8 cellular contexts compared by ENCODE assay signal in genomic region chr2:216606551-216607527, GRCh38. TPM values are rescaled to one million over a fixed set of nuclear protein-coding genes. Genes with fewer than 3 reads are reported as not detected.
DNase-seq lines count a peak whose midpoint lies in the region; ATAC-seq and TF ChIP-seq lines count a peak whose summit lies in the region.

No MANE protein-coding gene starts in this region.

- CTCF ChIA-PET in OCI-LY7 (lab: Charles Lee; ENCODE audit: unreplicated experiment): no interaction called here

- POLR2A ChIA-PET in OCI-LY7 (lab: Charles Lee): interaction anchor here (0.7 to 1.2 kb wide), 2 partner anchors 21 to 108 kb away, joined by 3 read pairs; partner anchors contain the start of gene RPL37A

- H3K4me1 Mint-ChIP-seq in effector memory CD8-positive, alpha-beta T cell (ENCODE audit: low read depth in 2 of 2): peaks cover 9 to 14% of the 10 kb centered on the region in 2 donors

- H3K4me2 ChIP-seq in OCI-LY7 (ENCODE audit: low read length): peak overlapping the region; percentile 58

- no peaks in the 10 kb centered on the region for H3K9me3 Mint-ChIP-seq in effector memory CD8-positive, alpha-beta T cell

- DNase-seq in GM19238 (ENCODE audit: insufficient read length, low spot score) (peak; percentile 58), OCI-LY7 (ENCODE audit: low spot score) (peak; percentile 84), NOMO-1 treated with dmso at 0.1 percent for 144 hours (lab: John Stamatoyannopoulos, UW; ENCODE audit: unreplicated experiment) (no peak), NCI-H526 treated with DMSO at 0.1 percent for 48 hours (lab: John Stamatoyannopoulos, UW) (no peak)
- DNase-seq in effector memory CD8-positive, alpha-beta T cell: peak; percentile 5 to 21 (median 15)
- DNase-seq in stimulated activated CD8-positive, alpha-beta memory T cell treated with anti-CD3 and anti-CD28 coated beads, Interleukin-4, amount 100 ng/mL, for 48 hours: peak; percentile 83
- DNase-seq in activated effector memory CD4-positive, alpha-beta T cell treated with anti-CD3 and anti-CD28 coated beads, Interleukin-2, amount 50 U/mL, for 16 hours: no peak

- ATAC-seq in HG03064 (IDR thresholded peaks at IDR 0.05; ENCODE audit: low read depth, unreplicated experiment): peak; percentile 93
- peak; percentile 90 for ATAC-seq in effector memory CD8-positive, alpha-beta T cell (replicated peaks)

- H3K27ac Mint-ChIP-seq in effector memory CD8-positive, alpha-beta T cell: peak overlapping the region; percentile 41 to 83

- peaks cover 27 to 65% of the 10 kb centered on the region in 2 donors for H3K27me3 Mint-ChIP-seq in effector memory CD8-positive, alpha-beta T cell

- no peaks in the 10 kb centered on the region for H3K36me3 Mint-ChIP-seq in effector memory CD8-positive, alpha-beta T cell (ENCODE audit: insufficient read depth)

- peak overlapping the region; percentile 35 for H3K4me3 ChIP-seq in OCI-LY7 (ENCODE audit: low read depth, low read length, poor library complexity, severe bottlenecking)

- H3K4me3 Mint-ChIP-seq in effector memory CD8-positive, alpha-beta T cell: peak overlapping the region; percentile 48 to 50

- H3K36me3 ChIP-seq in OCI-LY7 (ENCODE audit: insufficient read depth, low read length): no peaks in the 10 kb centered on the region

- H3K9me2 ChIP-seq in OCI-LY7 (ENCODE audit: insufficient read depth, low read length): no peaks in the 10 kb centered on the region

- H3K4me1 ChIP-seq in OCI-LY7 (ENCODE audit: insufficient read depth, low read length, poor library complexity, severe bottlenecking): peaks cover 46% of the 10 kb centered on the region

- no peaks in the 10 kb centered on the region for H4K20me1 ChIP-seq in OCI-LY7 (ENCODE audit: insufficient read depth, low read length)

- H2AFZ ChIP-seq in OCI-LY7 (ENCODE audit: low read length): peak overlapping the region; percentile 76; the same call in 1 of the 2 replicates

- H3K27ac ChIP-seq in OCI-LY7 (ENCODE audit: low read depth, low read length, poor library complexity, severe bottlenecking): peak overlapping the region; percentile 29

- no TSS peak for BruUV-seq in OCI-LY7 (replicated peaks; lab: Mats Ljungman, UMichigan)

- no peaks in the 10 kb centered on the region for H3K79me2 ChIP-seq in OCI-LY7 (ENCODE audit: insufficient read depth, low read depth, low read length)

- H3K9me3 ChIP-seq in OCI-LY7 (ENCODE audit: low read length): no peaks in the 10 kb centered on the region

- intact Hi-C loops in OCI-LY7 (cut with micrococcal nuclease; ENCODE audit: unreplicated experiment): no loop called here

- no peak for TF ChIP-seq CTCF in OCI-LY7 (conservative IDR thresholded peaks at IDR 0.05; ENCODE audit: low read length)

RNA-seq across cellular contexts. Expression of gene IGFBP2, which starts 26.4 kb away (rescaled TPM):
- total RNA-seq in OCI-LY7 (2014; rRNA removed; shearing (Covaris generic)): 0.66 and 0.75 TPM in 2 replicates
- 0.81 TPM in 1 of 2 replicates, not detected in the other for total RNA-seq in OCI-LY7 (2022)

Comparison
In these comparisons a context has a peak if more than half of its experiments do, and no peak if none do; other contexts are left out.
1. DNase-seq: peak in GM19238 (single experiment), OCI-LY7 (single experiment), effector memory CD8-positive, alpha-beta T cell (3 of 3) and stimulated activated CD8-positive, alpha-beta memory T cell treated with anti-CD3 and anti-CD28 coated beads, Interleukin-4, amount 100 ng/mL, for 48 hours (single experiment); none in activated effector memory CD4-positive, alpha-beta T cell treated with anti-CD3 and anti-CD28 coated beads, Interleukin-2, amount 50 U/mL, for 16 hours (single experiment), NOMO-1 treated with dmso at 0.1 percent for 144 hours (single experiment) and NCI-H526 treated with DMSO at 0.1 percent for 48 hours (single experiment).